Comparison of ENCODE assay signal across 18 cellular contexts in genomic region chr7:29078286-29078685, GRCh38.
A peak's percentile ranks its signal among the peaks of the same experiment; 100 is the strongest.
DNase-seq lines count a peak whose midpoint lies in the region; ATAC-seq and TF ChIP-seq lines count a peak whose summit lies in the region.
"Had no signal": no experiment of that assay in that cellular context is flagged by ENCODE, and none has a peak within 500 bp of the region (broad histone marks: within the 10 kb centered on the region; RNA-seq: fewer than 3 reads in every experiment).

No MANE protein-coding gene starts in this region.

- no peak for TF ChIP-seq CTCF in GM10248 (IDR thresholded peaks at IDR 0.05; ENCODE audit: control extremely low read depth, extremely low read depth, low read depth, missing control alignments)

- CTCF ChIA-PET in GM10248 (lab: Yijun Ruan, JAX) = interaction anchor here (1.0 to 3.2 kb wide), 6 partner anchors 9 to 156 kb away, joined by 4 to 13 read pairs (median 5); no protein-coding TSS in a partner anchor

- DNase-seq in NCI-H1436 treated with DMSO at 0.1 percent for 48 hours (lab: John Stamatoyannopoulos, UW) (peak; percentile 52), NCI-H1436 (lab: John Stamatoyannopoulos, UW) (no peak), NCI-H69 (lab: John Stamatoyannopoulos, UW) (peak; percentile 55), medulla oblongata (ENCODE audit: extremely low spot score) (peak; percentile 67), GM10248 (ENCODE audit: extremely low spot score) (no peak)
- DNase-seq in activated T-cell treated with anti-CD3 and anti-CD28 coated beads, Interleukin-2, amount 50 U/mL, for 1 hour = no peak
- DNase-seq: CD4-positive, alpha-beta memory T cell; DMS53; GDM1; NCI-H1092; NCI-H1694; NCI-H2171 treated with DMSO at 0.1 percent for 48 hours; NCI-H446 treated with DMSO at 0.1 percent for 48 hours; NCI-H82; OCI-M1; Right ventricle myocardium superior had no signal

- POLR2A ChIA-PET in GM10248 (lab: Yijun Ruan, JAX) = no interaction called here

- ATAC-seq in HG03095 (IDR thresholded peaks at IDR 0.05; ENCODE audit: unreplicated experiment) = no peak
- no peak for ATAC-seq in GM18868 (IDR thresholded peaks at IDR 0.05; ENCODE audit: unreplicated experiment)

Comparison
In these comparisons a context has a peak if more than half of its experiments do, and no peak if none do; other contexts are left out.
1. DNase-seq: peak in NCI-H1436 treated with DMSO at 0.1 percent for 48 hours (single experiment), NCI-H69 (single experiment) and medulla oblongata (single experiment); none in NCI-H1436 (single experiment), activated T-cell treated with anti-CD3 and anti-CD28 coated beads, Interleukin-2, amount 50 U/mL, for 1 hour (single experiment) and GM10248 (single experiment).